24 cellular contexts compared by ENCODE assay signal in the genomic region with DNA sequence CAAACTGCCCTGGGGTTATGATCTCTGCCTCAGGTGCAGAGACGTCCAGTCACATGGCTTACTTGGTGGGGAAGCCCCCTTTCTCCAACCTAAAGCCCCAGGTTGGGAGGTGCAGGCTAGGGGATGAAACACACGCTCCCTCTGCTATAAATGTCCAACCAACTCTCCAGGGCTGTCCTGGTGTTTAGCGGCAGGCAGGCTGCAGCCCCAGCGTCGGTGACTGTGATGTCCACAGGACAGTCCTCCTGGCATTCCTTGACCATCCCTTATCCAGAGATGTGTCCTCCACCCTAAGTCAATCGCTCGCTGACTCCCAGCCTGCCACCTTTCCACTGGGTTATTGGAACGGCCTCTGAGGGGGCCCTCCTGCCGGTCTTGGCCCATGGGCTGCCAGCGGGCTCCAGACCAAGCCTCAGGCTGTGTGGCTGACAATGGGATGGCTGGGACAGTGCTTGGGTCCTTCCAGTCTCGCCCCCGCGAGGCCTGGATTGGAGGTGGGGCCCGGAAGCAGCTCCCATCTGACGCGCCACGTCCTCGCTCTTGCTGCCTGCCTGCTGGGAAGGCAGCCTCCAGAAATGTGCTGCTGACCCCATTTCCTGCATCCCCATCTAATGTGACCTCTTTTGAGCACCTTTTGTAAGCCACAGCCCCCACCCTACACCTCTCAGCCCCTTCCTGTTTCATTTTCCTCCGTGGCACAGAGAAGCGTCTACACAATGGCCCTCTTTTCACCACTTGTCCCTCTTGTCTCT.
A peak's percentile ranks its signal among the peaks of the same experiment; 100 is the strongest.
DNase-seq lines count a peak whose midpoint lies in the region; ATAC-seq and TF ChIP-seq lines count a peak whose summit lies in the region.
"Had no signal": no experiment of that assay in that cellular context is flagged by ENCODE, and none has a peak within 500 bp of the region (broad histone marks: within the 10 kb centered on the region; RNA-seq: fewer than 3 reads in every experiment).

No MANE protein-coding gene starts in this region.

- DNase-seq in Right ventricle myocardium superior: peak; percentile 16
- no peak for DNase-seq in left cardiac atrium
- DNase-seq in coronary artery (ENCODE audit: low spot score): no peak
- no peak for DNase-seq in nephron progenitor cell
- DNase-seq in aorta: peak; percentile 26 to 64
- DNase-seq in Kasumi-1 (lab: John Stamatoyannopoulos, UW): no peak
- DNase-seq in activated CD8-positive, alpha-beta memory T cell treated with anti-CD3 and anti-CD28 coated beads, Interleukin-2, amount 50 U/mL, for 4 hours: no peak
- DNase-seq in activated T-cell treated with anti-CD3 and anti-CD28 coated beads, Interleukin-2, amount 50 U/mL, for 48 hours: no peak
- DNase-seq: Calu3, DMS53, EL, IMR-90, NCI-H1417 treated with DMSO at 0.1 percent for 48 hours, NCI-H187 treated with DMSO at 0.1 percent for 48 hours, NCI-H345, NCI-H524 treated with DMSO at 0.1 percent for 48 hours, PC-3, RPMI8226, SJCRH30 had no signal

- no peaks in the 10 kb centered on the region for H3K27me3 ChIP-seq in aorta (ENCODE audit: control insufficient read depth in 1 of 2, insufficient read depth in 2 of 2, low read length in 1 of 2)

- TF ChIP-seq CTCF in coronary artery (IDR thresholded peaks at IDR 0.05): no peak
- no peak for TF ChIP-seq CTCF in nephron progenitor cell (IDR thresholded peaks at IDR 0.05)

- H3K9me3 ChIP-seq in aorta (ENCODE audit: control insufficient read depth, low read length): no peaks in the 10 kb centered on the region
- H3K9me3 ChIP-seq: SJCRH30 had no signal

- peaks cover 55% of the 10 kb centered on the region for H3K4me1 Mint-ChIP-seq in nephron progenitor cell
- H3K4me1 Mint-ChIP-seq: B cell had no signal

- no peak overlapping the region for H3K4me3 Mint-ChIP-seq in nephron progenitor cell
- H3K4me3 Mint-ChIP-seq: B cell; CD8-positive, alpha-beta T cell; GM23338 had no signal

- ATAC-seq in Right ventricle myocardium superior (ENCODE audit: poor library complexity) (no peak), left cardiac atrium (no peak), aorta (ENCODE audit: low FRiP score) (no peak)
- ATAC-seq: CD8-positive, alpha-beta T cell; GM12878; GM23338; PC-3 had no signal

- no peaks in the 10 kb centered on the region for H3K36me3 Mint-ChIP-seq in nephron progenitor cell (ENCODE audit: low read depth)
- H3K36me3 Mint-ChIP-seq: CD8-positive, alpha-beta T cell had no signal

- H3K27ac ChIP-seq in coronary artery (no peak overlapping the region), aorta (ENCODE audit: low read depth in 1 of 2, low read length in 2 of 2) (no peak overlapping the region)
- H3K27ac ChIP-seq: HL-60, SJCRH30 had no signal

- intact Hi-C loops in Right ventricle myocardium superior (cut with DNase I) (no loop called here), left cardiac atrium (cut with DNase I) (no loop called here), aorta (cut with DNase I) (loop anchor here (5.0 kb wide), 1 partner anchor 62 kb away; the partner anchor contains the start of gene ADRA2C (in 2 of the 2))

- no peaks in the 10 kb centered on the region for H3K36me3 ChIP-seq in aorta (ENCODE audit: control insufficient read depth in 1 of 2, insufficient read depth in 2 of 2, low read length in 1 of 2)
- H3K36me3 ChIP-seq: SJCRH30 had no signal

- peaks cover 16% of the 10 kb centered on the region for H3K27me3 Mint-ChIP-seq in nephron progenitor cell (ENCODE audit: low read depth, poor library complexity)

- H3K9me3 Mint-ChIP-seq in nephron progenitor cell: no peaks in the 10 kb centered on the region
- H3K9me3 Mint-ChIP-seq: CD8-positive, alpha-beta T cell; GM23338 had no signal

- H3K27ac Mint-ChIP-seq in nephron progenitor cell: peak overlapping the region; percentile 64
- H3K27ac Mint-ChIP-seq: B cell; CD8-positive, alpha-beta T cell; GM23338 had no signal

- no peaks in the 10 kb centered on the region for H3K4me1 ChIP-seq in aorta (ENCODE audit: control insufficient read depth in 1 of 2, insufficient read depth in 2 of 2, low read length in 2 of 2)

- H3K4me3 ChIP-seq in coronary artery: peak overlapping the region; percentile 18
- no peak overlapping the region for H3K4me3 ChIP-seq in aorta (ENCODE audit: low read length in 2 of 2)
- H3K4me3 ChIP-seq: GM12878, GM23338, SJCRH30 had no signal

- 95 to 97% methylated on average over 20 of the region's 20 CpGs for WGBS in aorta, 2 donors

Comparison
In these comparisons a context has a peak if more than half of its experiments do, and no peak if none do; other contexts are left out.
1. DNase-seq: peak in Right ventricle myocardium superior (single experiment) and aorta (2 of 2); none in left cardiac atrium (single experiment), coronary artery (single experiment), nephron progenitor cell (single experiment), Kasumi-1 (0 of 2), activated CD8-positive, alpha-beta memory T cell treated with anti-CD3 and anti-CD28 coated beads, Interleukin-2, amount 50 U/mL, for 4 hours (single experiment) and activated T-cell treated with anti-CD3 and anti-CD28 coated beads, Interleukin-2, amount 50 U/mL, for 48 hours (0 of 2).
2. intact Hi-C loops: an anchor here in aorta (5.0 kb wide); none called in Right ventricle myocardium superior and left cardiac atrium.